ENCODE assay signal across 12 cellular contexts in the genomic region with DNA sequence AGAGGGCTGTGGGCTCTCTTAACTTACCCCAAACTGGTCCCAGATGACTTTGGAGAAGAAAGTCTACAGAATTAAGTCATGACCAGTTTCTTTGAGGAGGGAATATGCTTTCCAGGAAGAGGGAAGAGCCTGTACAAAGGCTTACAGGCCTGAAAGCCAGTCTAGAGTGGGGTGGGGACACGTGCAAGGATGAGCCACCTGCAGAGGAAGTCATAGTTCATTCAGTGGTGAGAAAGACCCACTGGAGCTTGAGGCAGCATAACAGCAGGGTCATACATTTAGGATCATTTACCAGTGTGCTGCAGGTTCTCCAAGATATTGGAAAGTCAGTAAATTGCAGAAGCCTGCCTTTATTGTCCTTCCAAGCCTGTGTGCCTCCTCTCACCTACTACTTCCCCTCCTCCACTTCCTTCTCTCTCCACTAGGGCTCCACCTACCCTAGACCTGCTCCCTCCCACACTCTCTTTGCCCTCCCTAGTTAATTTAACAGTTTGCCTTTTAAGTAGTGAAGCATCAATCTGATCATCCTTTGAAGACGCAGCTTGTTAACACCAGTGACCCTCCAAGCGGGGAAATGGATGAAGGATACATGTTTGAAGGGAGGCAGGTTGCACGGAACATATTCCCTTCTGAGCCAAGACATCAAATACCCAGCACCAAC. TPM values are rescaled to one million over a fixed set of nuclear protein-coding genes. Genes with fewer than 3 reads are reported as not detected.
A peak's percentile ranks its signal among the peaks of the same experiment; 100 is the strongest.
DNase-seq lines count a peak whose midpoint lies in the region; ATAC-seq and TF ChIP-seq lines count a peak whose summit lies in the region.
"Had no signal": no experiment of that assay in that cellular context is flagged by ENCODE, and none has a peak within 500 bp of the region (broad histone marks: within the 10 kb centered on the region; RNA-seq: fewer than 3 reads in every experiment).

No MANE protein-coding gene starts in this region.

- TF ChIP-seq POLR2A in HCT116 (IDR thresholded peaks at IDR 0.05; ENCODE audit: borderline replicate concordance, extremely low read depth, insufficient read depth, insufficient read length), result no peak

- peak; percentile 38 for TF ChIP-seq CTCF in CD8-positive, alpha-beta T cell (IDR thresholded peaks at IDR 0.05)
- TF ChIP-seq CTCF in HCT116 (IDR thresholded peaks at IDR 0.05 in 2 of 3, conservative IDR thresholded peaks at IDR 0.05 in 1 of 3; ENCODE audit: borderline replicate concordance in 1 of 3, insufficient read depth in 1 of 3, low read depth in 2 of 3, low read length in 2 of 3) (peak in 2 of 3 experiments; percentile 48 to 55; a peak in 4 of 6 replicates), lower lobe of right lung (IDR thresholded peaks at IDR 0.05) (peak; percentile 31)
- peak; percentile 55 for TF ChIP-seq CTCF in activated CD8-positive, alpha-beta T cell treated with anti-CD3 and anti-CD28 coated beads for 36 hours (IDR thresholded peaks at IDR 0.05)

- H3K4me1 ChIP-seq in CD8-positive, alpha-beta T cell (ENCODE audit: insufficient read depth, low read length), result peaks cover 95% of the 10 kb centered on the region
- no peaks in the 10 kb centered on the region for H3K4me1 ChIP-seq in HCT116 (ENCODE audit: control insufficient read depth in 1 of 2, insufficient read depth in 2 of 2, low read length in 2 of 2)
- peaks cover 34% of the 10 kb centered on the region for H3K4me1 ChIP-seq in lower lobe of right lung

- peak overlapping the region; percentile 96 for H3K27ac Mint-ChIP-seq in CD8-positive, alpha-beta T cell
- H3K27ac Mint-ChIP-seq in activated CD8-positive, alpha-beta T cell treated with anti-CD3 and anti-CD28 coated beads for 36 hours, result peak overlapping the region; percentile 85

- TF ChIP-seq RAD21 in HCT116 (IDR thresholded peaks at IDR 0.05; ENCODE audit: low read depth), result no peak

- H3K4me3 ChIP-seq in CD8-positive, alpha-beta T cell (ENCODE audit: low read depth, low read length), result peak overlapping the region; percentile 29
- H3K4me3 ChIP-seq in HCT116 (replicated peaks in 1 of 2; ENCODE audit: low read depth in 1 of 2, low read length in 2 of 2), result no peak overlapping the region
- H3K4me3 ChIP-seq in lower lobe of right lung, result no peak overlapping the region

- no peaks in the 10 kb centered on the region for H3K27me3 Mint-ChIP-seq in CD8-positive, alpha-beta T cell (ENCODE audit: low read depth)
- no peaks in the 10 kb centered on the region for H3K27me3 Mint-ChIP-seq in activated CD8-positive, alpha-beta T cell treated with anti-CD3 and anti-CD28 coated beads for 36 hours

- H3K79me2 ChIP-seq in HCT116 (ENCODE audit: insufficient read depth, low read length), result no peaks in the 10 kb centered on the region

- H3K9me2 ChIP-seq in HCT116 (ENCODE audit: insufficient read depth), result no peaks in the 10 kb centered on the region

- H3K27ac ChIP-seq in CD8-positive, alpha-beta T cell (ENCODE audit: low read depth, low read length), result no peak overlapping the region
- no peak overlapping the region for H3K27ac ChIP-seq in HCT116 (ENCODE audit: low read depth, low read length)
- no peak overlapping the region for H3K27ac ChIP-seq in lower lobe of right lung

- no peak for ATAC-seq in CD8-positive, alpha-beta T cell
- ATAC-seq in HCT116 (peak; percentile 82), lower lobe of right lung (no peak), GM18870 (IDR thresholded peaks at IDR 0.05; ENCODE audit: unreplicated experiment) (no peak), GM19463 (IDR thresholded peaks at IDR 0.05; ENCODE audit: unreplicated experiment) (no peak)
- ATAC-seq in activated CD8-positive, alpha-beta T cell treated with anti-CD3 and anti-CD28 coated beads for 36 hours, result peak; percentile 48
- ATAC-seq: left ventricle myocardium superior had no signal

- CTCF ChIA-PET in CD8-positive, alpha-beta T cell (lab: Charles Lee), result interaction anchor here (0.6 to 1.1 kb wide), 2 partner anchors 16 to 690 kb away, joined by 3 to 4 read pairs; no protein-coding TSS in a partner anchor
- CTCF ChIA-PET in HCT116 (lab: Charles Lee), result no interaction called here
- CTCF ChIA-PET in activated CD8-positive, alpha-beta T cell treated with anti-CD3 and anti-CD28 coated beads for 36 hours (lab: Charles Lee), result interaction anchor here (1.0 kb wide), 1 partner anchor 15 kb away, joined by 4 read pairs; no protein-coding TSS in a partner anchor

- H4K20me1 ChIP-seq in HCT116 (ENCODE audit: insufficient read depth), result no peaks in the 10 kb centered on the region

- BruUV-seq in HCT116 (replicated peaks; lab: Mats Ljungman, UMichigan), result no TSS peak

- H3K9me3 Mint-ChIP-seq in CD8-positive, alpha-beta T cell, result no peaks in the 10 kb centered on the region
- H3K9me3 Mint-ChIP-seq in activated CD8-positive, alpha-beta T cell treated with anti-CD3 and anti-CD28 coated beads for 36 hours, result no peaks in the 10 kb centered on the region

- no peak overlapping the region for H2AFZ ChIP-seq in HCT116 (ENCODE audit: low read depth, low read length, poor library complexity, severe bottlenecking)

- H3K4me2 ChIP-seq in HCT116 (ENCODE audit: low read length), result no peak overlapping the region

- H3K4me1 Mint-ChIP-seq in CD8-positive, alpha-beta T cell (ENCODE audit: low read depth), result peaks cover 86% of the 10 kb centered on the region
- H3K4me1 Mint-ChIP-seq in activated CD8-positive, alpha-beta T cell treated with anti-CD3 and anti-CD28 coated beads for 36 hours (ENCODE audit: low read depth), result peaks cover 85% of the 10 kb centered on the region

- RAD21 ChIA-PET in HCT116 (lab: Charles Lee; ENCODE audit: low non-redundant PET in 1 of 2, low total read pairs in 2 of 2, uncharacterized antibody in 2 of 2, unreplicated experiment in 2 of 2), result no interaction called here

- intact Hi-C loops in CD8-positive, alpha-beta T cell (cut with DNase I, micrococcal nuclease), result loop anchor here in 1 of 2 experiments (10.0 kb wide), 1 partner anchor 1182 kb away; a partner anchor contains a TSS
- intact Hi-C loops in HCT116 (cut with micrococcal nuclease) (no loop called here), lower lobe of right lung (cut with DNase I) (no loop called here)
- intact Hi-C loops in activated CD8-positive, alpha-beta T cell treated with anti-CD3 and anti-CD28 coated beads for 36 hours (cut with micrococcal nuclease), result loop anchor here (5.0 kb wide), 1 partner anchor 106 kb away; a partner anchor contains a TSS

- POLR2A ChIA-PET in CD8-positive, alpha-beta T cell (lab: Charles Lee), result interaction anchor here (1.1 to 5.8 kb wide), 2 partner anchors 104 to 127 kb away, joined by 6 to 74 read pairs; a partner anchor contains a TSS
- POLR2A ChIA-PET in HCT116 (lab: Charles Lee), result no interaction called here
- POLR2A ChIA-PET in activated CD8-positive, alpha-beta T cell treated with anti-CD3 and anti-CD28 coated beads for 36 hours (lab: Charles Lee), result interaction anchor here (0.6 kb wide), 1 partner anchor 52 kb away, joined by 3 read pairs; no protein-coding TSS in a partner anchor

- H3K36me3 Mint-ChIP-seq in CD8-positive, alpha-beta T cell, result no peaks in the 10 kb centered on the region
- peaks cover 39% of the 10 kb centered on the region for H3K36me3 Mint-ChIP-seq in activated CD8-positive, alpha-beta T cell treated with anti-CD3 and anti-CD28 coated beads for 36 hours (ENCODE audit: low read depth)

- no peak for DNase-seq in CD8-positive, alpha-beta T cell
- no peak for DNase-seq in HCT116 (ENCODE audit: low read depth, low spot score)
- DNase-seq in activated CD8-positive, alpha-beta T cell treated with anti-CD3 and anti-CD28 coated beads for 36 hours, result peak; percentile 27
- DNase-seq in lower lobe of right lung, result no peak
- DNase-seq in D341Med (ENCODE audit: low spot score), result no peak
- no peak for DNase-seq in stimulated activated CD4-positive, alpha-beta T cell treated with anti-CD3 and anti-CD28 coated beads, Interleukin-1b, Interleukin-23, amount 100 ng/mL, for 48 hours
- DNase-seq: activated CD4-positive, alpha-beta T cell treated with anti-CD3 and anti-CD28 coated beads, Interleukin-2, amount 50 U/mL, for 1 hour; left ventricle myocardium superior; NCI-H774 had no signal

- no peaks in the 10 kb centered on the region for H3K9me3 ChIP-seq in CD8-positive, alpha-beta T cell (ENCODE audit: low read length)
- H3K9me3 ChIP-seq in HCT116 (ENCODE audit: control insufficient read depth in 1 of 2, insufficient read depth in 1 of 2, low read depth in 1 of 2, low read length in 2 of 2) (no peaks in the 10 kb centered on the region), lower lobe of right lung (no peaks in the 10 kb centered on the region)

- H3K9ac ChIP-seq in HCT116 (ENCODE audit: low read length), result no peak overlapping the region

- H3K4me3 Mint-ChIP-seq in CD8-positive, alpha-beta T cell, result peak overlapping the region; percentile 64
- no peak overlapping the region for H3K4me3 Mint-ChIP-seq in activated CD8-positive, alpha-beta T cell treated with anti-CD3 and anti-CD28 coated beads for 36 hours

- no peaks in the 10 kb centered on the region for H3K36me3 ChIP-seq in CD8-positive, alpha-beta T cell (ENCODE audit: insufficient read depth, low read length)
- H3K36me3 ChIP-seq in HCT116 (ENCODE audit: control insufficient read depth in 1 of 2, insufficient read depth in 2 of 2, low read length in 2 of 2), result no peaks in the 10 kb centered on the region
- H3K36me3 ChIP-seq in lower lobe of right lung, result no peaks in the 10 kb centered on the region

- no peaks in the 10 kb centered on the region for H3K27me3 ChIP-seq in CD8-positive, alpha-beta T cell (ENCODE audit: insufficient read depth, low read length)
- no peaks in the 10 kb centered on the region for H3K27me3 ChIP-seq in HCT116 (ENCODE audit: insufficient read depth, low read length)
- H3K27me3 ChIP-seq in lower lobe of right lung (ENCODE audit: low read depth), result no peaks in the 10 kb centered on the region

TF ChIP-seq in HCT116, 20 proteins besides CTCF, POLR2A, EP300 and RAD21:
- TF ChIP-seq CBX3 (IDR thresholded peaks at IDR 0.05; ENCODE audit: low read depth), result no peak
- no peak for TF ChIP-seq ELF1 (IDR thresholded peaks at IDR 0.05; ENCODE audit: borderline replicate concordance, low read depth)

RNA-seq across cellular contexts. Expression of a gene that starts 40.2 kb away (rescaled TPM):
- not detected for total RNA-seq in CD8-positive, alpha-beta T cell
- total RNA-seq in HCT116 (2021; ENCODE audit: unreplicated experiment), result not detected
- 0.10 and 0.17 TPM in 2 replicates for polyA plus RNA-seq in HCT116 (2012)
- not detected for total RNA-seq in activated CD8-positive, alpha-beta T cell treated with anti-CD3 and anti-CD28 coated beads for 36 hours
- not detected for total RNA-seq in lower lobe of right lung
- total RNA-seq: left ventricle myocardium superior, subcutaneous adipose tissue had no signal

Comparison
In these comparisons a context has a peak if more than half of its experiments do, and no peak if none do; other contexts are left out.
1. ATAC-seq: peak in HCT116 (single experiment) and activated CD8-positive, alpha-beta T cell treated with anti-CD3 and anti-CD28 coated beads for 36 hours (single experiment); none in CD8-positive, alpha-beta T cell (single experiment), lower lobe of right lung (0 of 2), GM18870 (single experiment) and GM19463 (single experiment).
2. Peak in every context shown above with its lines, with median percentiles within 50 percentile points of each other: CTCF ChIP-seq.